In genomic region chr11:64306876-64307622, GRCh38 we compare ENCODE assay signal across 1 cellular context.
TF ChIP-seq lines count a peak whose summit lies in the region.

No MANE protein-coding gene starts in this region.

TF ChIP-seq in HepG2, 621 proteins besides CTCF, POLR2A, EP300 and RAD21 (continued from another document):
- 0 out of 2 replicates have a peak, but pooled peaks have one; percentile 19 for TF ChIP-seq SNAPC4 (CRISPR knock-in tag; IDR thresholded peaks at IDR 0.05)
- TF ChIP-seq CBX2 (IDR thresholded peaks at IDR 0.05; ENCODE audit: low read depth, low read length), result no peak
- TF ChIP-seq CBX2 (CRISPR knock-in tag; IDR thresholded peaks at IDR 0.05; ENCODE audit: low read depth), result no peak
- no peak for TF ChIP-seq TCF12 (IDR thresholded peaks at IDR 0.05)
- TF ChIP-seq TCF12 (CRISPR knock-in tag; IDR thresholded peaks at IDR 0.05), result peak; percentile 65; the same call in 1 of the 2 replicates
- peak; percentile 61; the same call in 1 of the 2 replicates for TF ChIP-seq ZNF333 (CRISPR knock-in tag; IDR thresholded peaks at IDR 0.05; ENCODE audit: borderline replicate concordance)
- TF ChIP-seq RFXAP (CRISPR knock-in tag; IDR thresholded peaks at IDR 0.05; ENCODE audit: borderline replicate concordance), result peak; percentile 90; the same call in 1 of the 2 replicates
- TF ChIP-seq ZNF263 (CRISPR knock-in tag; IDR thresholded peaks at IDR 0.05), result peak; percentile 26; the same call in 1 of the 2 replicates
- peak; percentile 49; the same call in 1 of the 2 replicates for TF ChIP-seq ZNF609 (CRISPR knock-in tag; IDR thresholded peaks at IDR 0.05; ENCODE audit: borderline replicate concordance)
- TF ChIP-seq HIVEP1 (CRISPR knock-in tag; IDR thresholded peaks at IDR 0.05), result 0 out of 2 replicates have a peak, but pooled peaks have one; percentile 48
- TF ChIP-seq ZNF687 (CRISPR knock-in tag; IDR thresholded peaks at IDR 0.05), result peak; percentile 28
- peak; percentile 97 for TF ChIP-seq ZNF281 (CRISPR knock-in tag; IDR thresholded peaks at IDR 0.05; ENCODE audit: borderline replicate concordance)
- no peak for TF ChIP-seq THRA (CRISPR knock-in tag; IDR thresholded peaks at IDR 0.05; ENCODE audit: borderline replicate concordance)
- TF ChIP-seq CEBPG (CRISPR knock-in tag; IDR thresholded peaks at IDR 0.05), result peak; percentile 92
- TF ChIP-seq SALL1 (CRISPR knock-in tag; IDR thresholded peaks at IDR 0.05), result peak; percentile 50; the same call in 1 of the 2 replicates
- no peak for TF ChIP-seq ZNF343 (CRISPR knock-in tag; IDR thresholded peaks at IDR 0.05)
- TF ChIP-seq ARID4A (CRISPR knock-in tag; IDR thresholded peaks at IDR 0.05; ENCODE audit: borderline replicate concordance), result no peak
- TF ChIP-seq MXI1 (IDR thresholded peaks at IDR 0.05; ENCODE audit: borderline replicate concordance, low read depth, low read length), result peak; percentile 29; the same call in 1 of the 3 replicates
